ENCODE assay signal across 12 cellular contexts in the genomic region with DNA sequence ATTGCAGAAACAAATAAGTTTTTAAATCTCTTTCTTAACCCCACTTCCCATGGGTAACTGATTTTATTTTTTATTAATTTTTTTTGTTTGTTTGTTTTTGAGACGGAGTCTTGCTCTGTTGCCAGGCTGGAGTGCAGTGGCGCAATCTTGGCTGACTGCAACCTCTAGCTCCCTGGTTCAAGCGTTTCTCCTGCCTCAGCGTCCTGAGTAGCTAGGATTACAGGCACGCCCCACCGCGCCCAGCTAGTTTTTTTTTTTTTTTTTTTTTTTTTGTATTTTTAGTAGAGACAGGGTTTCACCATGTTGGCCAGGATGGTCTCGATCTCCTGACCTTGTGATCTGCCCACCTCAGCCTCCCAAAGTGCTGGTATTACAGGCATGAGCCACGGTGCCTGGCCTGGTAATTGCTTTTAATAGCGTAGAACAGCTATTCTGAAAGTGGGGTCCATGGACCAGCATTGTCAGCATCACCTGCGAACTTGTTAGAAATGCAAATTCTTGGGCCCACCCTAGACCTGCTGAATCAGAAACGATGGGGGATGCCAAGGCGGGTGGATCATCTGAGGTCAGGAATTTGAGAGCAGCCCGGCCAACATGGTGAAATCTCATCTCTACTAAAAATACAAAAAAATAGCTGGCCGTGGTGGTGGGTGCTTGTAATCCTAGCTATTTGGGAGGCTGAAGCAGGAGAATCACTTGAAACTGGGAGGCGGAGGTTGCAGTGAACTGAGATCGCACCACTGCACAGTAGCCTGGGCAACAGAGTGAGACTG. TPM values are rescaled to one million over a fixed set of nuclear protein-coding genes. Genes with fewer than 3 reads are reported as not detected.
DNase-seq lines count a peak whose midpoint lies in the region; ATAC-seq and TF ChIP-seq lines count a peak whose summit lies in the region.
"Not testable (repeated sequence)": the region's sequence is repeated elsewhere in the genome, so short reads cannot be mapped to it uniquely, and the experiment has no call there.
"Had no signal": no experiment of that assay in that cellular context is flagged by ENCODE, and none has a peak within 500 bp of the region (broad histone marks: within the 10 kb centered on the region; RNA-seq: fewer than 3 reads in every experiment).

No MANE protein-coding gene starts in this region.

- TF ChIP-seq CTCF in colonic mucosa (IDR thresholded peaks at IDR 0.05); liver (IDR thresholded peaks at IDR 0.05; ENCODE audit: low read depth, low read length, missing input control); stomach (IDR thresholded peaks at IDR 0.05): not testable (repeated sequence)

- not testable (repeated sequence) for H3K9me2 ChIP-seq in GM23248 (ENCODE audit: insufficient read depth)

- intact Hi-C loops in colonic mucosa (cut with DNase I), result loop anchor here (5.0 kb wide), 3 partner anchors 78 to 338 kb away; no protein-coding TSS in a partner anchor
- intact Hi-C loops in left cardiac atrium (cut with DNase I), result loop anchor here (5.0 to 10.0 kb wide), 4 partner anchors 58 to 330 kb away; a partner anchor contains a TSS
- intact Hi-C loops in posterior vena cava (cut with DNase I), result loop anchor here (5.0 to 10.0 kb wide), 6 partner anchors 43 to 320 kb away; a partner anchor contains a TSS
- intact Hi-C loops in stomach (cut with DNase I; ENCODE audit: low total_unique reads), result not testable (repeated sequence)
- intact Hi-C loops in aorta (cut with DNase I), result loop anchor here (5.0 kb wide), 3 partner anchors 63 to 208 kb away; a partner anchor contains a TSS

- not testable (repeated sequence) for H3K79me2 ChIP-seq in GM23248 (ENCODE audit: insufficient read depth)

- in situ Hi-C loops in GM23248 (cut with MboI), result loop anchor here (10.0 kb wide), 1 partner anchor 270 kb away; a partner anchor contains a TSS

- H3K9me3 ChIP-seq in GM23248 (ENCODE audit: low read depth); colonic mucosa; liver (ENCODE audit: control insufficient read depth in 4 of 4, low read length in 3 of 4); stomach; aorta (ENCODE audit: control insufficient read depth, low read length): not testable (repeated sequence)

- WGBS in GM23248 (ENCODE audit: low coverage in 1 of 2, low lambda C conversion rate in 2 of 2, missing lambda C conversion rate in 2 of 2), 2 experiments, result 41 to 43% methylated on average over 17 of the region's 17 CpGs
- 60% methylated on average over 17 of the region's 17 CpGs for WGBS in liver
- WGBS in stomach, 5 donors, result 63 to 74% (median 68%) methylated on average over 17 of the region's 17 CpGs
- WGBS in aorta, 2 donors, result 47 to 63% methylated on average over 17 of the region's 17 CpGs

- TF ChIP-seq EP300 in stomach (IDR thresholded peaks at IDR 0.05), result not testable (repeated sequence)

- H2AFZ ChIP-seq in GM23248, result peak overlapping the region; percentile 45

- H3K27ac ChIP-seq in GM23248 (peak overlapping the region; percentile 36), liver (ENCODE audit: low read depth in 1 of 2, low read length in 2 of 2) (peak overlapping the region; percentile 36 to 55)
- not testable (repeated sequence) for H3K27ac ChIP-seq in colonic mucosa; stomach; aorta (ENCODE audit: low read depth in 1 of 2, low read length in 2 of 2)

- H3F3A ChIP-seq in GM23248 (ENCODE audit: insufficient read depth), result peaks cover 22% of the 10 kb centered on the region

- peak overlapping the region; percentile 2; the same call in 1 of the 2 replicates for H3K4me3 ChIP-seq in GM23248
- not testable (repeated sequence) for H3K4me3 ChIP-seq in colonic mucosa; liver (ENCODE audit: low read depth in 1 of 3, low read length in 3 of 3); stomach; aorta (ENCODE audit: low read length in 2 of 2)

- not testable (repeated sequence) for H3K36me3 ChIP-seq in GM23248 (ENCODE audit: low read depth); colonic mucosa; stomach; aorta (ENCODE audit: control insufficient read depth in 1 of 2, insufficient read depth in 2 of 2, low read length in 1 of 2)
- peaks cover 0 to 46% (median 19%) of the 10 kb centered on the region in 4 donors for H3K36me3 ChIP-seq in liver (ENCODE audit: control insufficient read depth in 4 of 4, insufficient read depth in 3 of 4, low read depth in 1 of 4, low read length in 3 of 4)

- not testable (repeated sequence) for TF ChIP-seq RAD21 in liver (IDR thresholded peaks at IDR 0.05)

- DNase-seq in GM23248 (peak; percentile 63), SIG-M5 treated with dmso at 0.1 percent for 504 hours (lab: John Stamatoyannopoulos, UW; ENCODE audit: unreplicated experiment) (peak; percentile 28), colonic mucosa (peak; percentile 28), posterior vena cava (ENCODE audit: low spot score) (peak; percentile 83), stomach (peak; percentile 44), aorta (peak; percentile 77 to 85)
- DNase-seq in left cardiac atrium, result not testable (repeated sequence)

- H3K9ac ChIP-seq in GM23248, result peak overlapping the region; percentile 46
- not testable (repeated sequence) for H3K9ac ChIP-seq in colonic mucosa (ENCODE audit: low read depth in 2 of 2, low read length in 2 of 2); liver (ENCODE audit: low read depth in 1 of 2, low read length in 2 of 2)

- not testable (repeated sequence) for TF ChIP-seq POLR2A in stomach (IDR thresholded peaks at IDR 0.05)

- not testable (repeated sequence) for H3K27me3 ChIP-seq in GM23248 (replicated peaks; ENCODE audit: insufficient read depth); colonic mucosa; liver (ENCODE audit: control insufficient read depth in 4 of 4, insufficient read depth in 4 of 4, low read length in 3 of 4); stomach; aorta (ENCODE audit: control insufficient read depth in 1 of 2, insufficient read depth in 2 of 2, low read length in 1 of 2)

- H3K4me2 ChIP-seq in GM23248 (ENCODE audit: unreplicated experiment), result peak overlapping the region; percentile 12

- not testable (repeated sequence) for H4K20me1 ChIP-seq in GM23248 (ENCODE audit: insufficient read depth)

- H3K4me1 ChIP-seq in GM23248 (ENCODE audit: insufficient read depth) (peaks cover 43% of the 10 kb centered on the region), liver (ENCODE audit: control insufficient read depth in 4 of 4, insufficient read depth in 4 of 4, low read length in 3 of 4) (peaks cover 7 to 26% (median 13%) of the 10 kb centered on the region in 4 donors), stomach (peaks cover 7 to 38% (median 13%) of the 10 kb centered on the region in 4 donors)
- H3K4me1 ChIP-seq in colonic mucosa; aorta (ENCODE audit: control insufficient read depth in 1 of 2, insufficient read depth in 2 of 2, low read length in 2 of 2): not testable (repeated sequence)

- ATAC-seq in left cardiac atrium (peak; percentile 31 to 48), aorta (ENCODE audit: low FRiP score) (peak; percentile 57)

TF ChIP-seq in liver, 16 proteins besides CTCF, POLR2A, EP300 and RAD21:
- peak; percentile 39 for TF ChIP-seq TAF1 (conservative IDR thresholded peaks at IDR 0.05)
- TF ChIP-seq RXRA (IDR thresholded peaks at IDR 0.05), result peak in 1 of 2 donors; percentile 20

RNA-seq across cellular contexts. Expression of a gene that starts 40.5 kb away (rescaled TPM):
- total RNA-seq in GM23248 (2014; rRNA removed; shearing (Covaris generic)), result not detected in 2 replicates
- polyA plus RNA-seq in GM23248 (2016; fragmentation: Nextera tagmentation; extraction: Ambion mirVana), result not detected in 2 replicates
- total RNA-seq in colonic mucosa, result under 1 TPM in 1 of 2 donors, not detected in 1; 0.80 TPM
- total RNA-seq in left cardiac atrium, result under 1 TPM; 0.13 to 0.18 TPM
- total RNA-seq in liver, result 10 to 100 TPM in 1 of 2 donors, under 1 TPM in 1; 0.09 to 39.7 TPM
- 10 to 100 TPM; 14.8 to 21.9 TPM for polyA plus RNA-seq in liver
- under 1 TPM in 1 of 2 donors, not detected in 1; 0.24 TPM for total RNA-seq in posterior vena cava
- total RNA-seq in stomach, result under 1 TPM in 1 of 5 donors, not detected in 4; 0.92 TPM
- polyA plus RNA-seq in stomach, result not detected
- 1 to 10 TPM; 2.0 to 4.1 TPM for total RNA-seq in aorta
- polyA plus RNA-seq in aorta, result 1 to 10 TPM in 1 of 2 donors, under 1 TPM in 1; 0.97 to 2.8 TPM
- total RNA-seq: Caco-2, H1, HFFc6, HT1080 had no signal

RNA-seq across cellular contexts. Expression of a gene that starts 56.6 kb away (rescaled TPM):
- total RNA-seq in GM23248 (2014; rRNA removed; shearing (Covaris generic)), result 22.7 and 28.5 TPM in 2 replicates
- polyA plus RNA-seq in GM23248 (2016; fragmentation: Nextera tagmentation; extraction: Ambion mirVana), result 13.9 and 14.0 TPM in 2 replicates
- total RNA-seq in colonic mucosa, result 10 to 100 TPM; 63.3 to 85.3 TPM
- 10 to 100 TPM; 21.1 to 26.3 TPM for total RNA-seq in left cardiac atrium
- total RNA-seq in liver, result 10 to 100 TPM; 14.6 to 47.5 TPM
- 10 to 100 TPM; 11.2 to 18.6 TPM for polyA plus RNA-seq in liver
- total RNA-seq in posterior vena cava, result 10 to 100 TPM; 30.9 to 48.8 TPM
- total RNA-seq in stomach, result 10 to 100 TPM; 22.2 to 85.9 (median 58.8) TPM
- polyA plus RNA-seq in stomach, result 10 to 100 TPM; 15.6 to 19.2 (median 16.7) TPM
- total RNA-seq in aorta, result 10 to 100 TPM; 68.8 to 71.1 TPM
- 10 to 100 TPM in 1 of 2 donors, 1 to 10 TPM in 1; 8.5 to 24.3 TPM for polyA plus RNA-seq in aorta
